In genomic region chr5:39173069-39173468, GRCh38 we compare ENCODE assay signal across 21 cellular contexts. TPM values are rescaled to one million over a fixed set of nuclear protein-coding genes. Genes with fewer than 3 reads are reported as not detected.
DNase-seq lines count a peak whose midpoint lies in the region; ATAC-seq and TF ChIP-seq lines count a peak whose summit lies in the region.
"Had no signal": no experiment of that assay in that cellular context is flagged by ENCODE, and none has a peak within 500 bp of the region (broad histone marks: within the 10 kb centered on the region; RNA-seq: fewer than 3 reads in every experiment).

No MANE protein-coding gene starts in this region.

- no peaks in the 10 kb centered on the region for H3K36me3 ChIP-seq in CD8-positive, alpha-beta T cell (ENCODE audit: insufficient read depth, low read length)
- H3K36me3 ChIP-seq: BLaER1, Peyer's patch had no signal

- H3K4me3 Mint-ChIP-seq in activated T-cell treated with anti-CD3 and anti-CD28 coated beads, Interleukin-2, amount 50 U/mL, for 24 hours, result no peak overlapping the region
- no peak overlapping the region for H3K4me3 Mint-ChIP-seq in activated T-cell treated with anti-CD3 and anti-CD28 coated beads, Interleukin-2, amount 50 U/mL, for 4 hours
- peak overlapping the region; percentile 35 for H3K4me3 Mint-ChIP-seq in CD8-positive, alpha-beta T cell
- H3K4me3 Mint-ChIP-seq in activated T-helper 17 cell treated with anti-CD3 and anti-CD28 coated beads, Interleukin-2, amount 50 U/mL, for 72 hours, result peak overlapping the region; percentile 80
- H3K4me3 Mint-ChIP-seq in natural killer cell, result no peak overlapping the region
- H3K4me3 Mint-ChIP-seq: HFFc6 had no signal

- peaks cover 97% of the 10 kb centered on the region for H3K4me1 Mint-ChIP-seq in activated T-cell treated with anti-CD3 and anti-CD28 coated beads, Interleukin-2, amount 50 U/mL, for 24 hours (ENCODE audit: low read depth)
- H3K4me1 Mint-ChIP-seq in activated T-cell treated with anti-CD3 and anti-CD28 coated beads, Interleukin-2, amount 50 U/mL, for 4 hours (ENCODE audit: low read depth), result peaks cover 90% of the 10 kb centered on the region
- H3K4me1 Mint-ChIP-seq in CD8-positive, alpha-beta T cell (ENCODE audit: low read depth), result peaks cover 92% of the 10 kb centered on the region
- H3K4me1 Mint-ChIP-seq in activated T-helper 17 cell treated with anti-CD3 and anti-CD28 coated beads, Interleukin-2, amount 50 U/mL, for 72 hours, result peaks cover 75% of the 10 kb centered on the region
- H3K4me1 Mint-ChIP-seq in natural killer cell, result peaks cover 81 to 82% of the 10 kb centered on the region in 2 donors

- TF ChIP-seq CTCF in CD8-positive, alpha-beta T cell (IDR thresholded peaks at IDR 0.05), result no peak
- no peak for TF ChIP-seq CTCF in natural killer cell (IDR thresholded peaks at IDR 0.05)

- no peaks in the 10 kb centered on the region for H3K27me3 ChIP-seq in CD8-positive, alpha-beta T cell (ENCODE audit: insufficient read depth, low read length)
- H3K27me3 ChIP-seq: BLaER1, Peyer's patch had no signal

- CTCF ChIA-PET in CD8-positive, alpha-beta T cell (lab: Charles Lee), result interaction anchor here (0.7 to 1.0 kb wide), 2 partner anchors 16 to 45 kb away, joined by 3 read pairs; no protein-coding TSS in a partner anchor

- H3K9me3 ChIP-seq in CD8-positive, alpha-beta T cell (ENCODE audit: low read length), result no peaks in the 10 kb centered on the region
- H3K9me3 ChIP-seq: Peyer's patch had no signal

- no peak overlapping the region for H3K27ac ChIP-seq in CD8-positive, alpha-beta T cell (ENCODE audit: low read depth, low read length)
- H3K27ac ChIP-seq: BLaER1 had no signal

- no peak for ATAC-seq in activated T-cell treated with anti-CD3 and anti-CD28 coated beads, Interleukin-2, amount 50 U/mL, for 4 hours
- ATAC-seq in CD8-positive, alpha-beta T cell, result no peak
- ATAC-seq in activated T-helper 17 cell treated with anti-CD3 and anti-CD28 coated beads, Interleukin-2, amount 50 U/mL, for 72 hours (replicated peaks), result no peak
- ATAC-seq in natural killer cell (no peak), HG02852 (IDR thresholded peaks at IDR 0.05; ENCODE audit: unreplicated experiment) (no peak)
- ATAC-seq: HepG2 had no signal

- H3K36me3 Mint-ChIP-seq in activated T-cell treated with anti-CD3 and anti-CD28 coated beads, Interleukin-2, amount 50 U/mL, for 24 hours (ENCODE audit: low read depth), result peaks cover 47% of the 10 kb centered on the region
- H3K36me3 Mint-ChIP-seq in activated T-cell treated with anti-CD3 and anti-CD28 coated beads, Interleukin-2, amount 50 U/mL, for 4 hours (ENCODE audit: insufficient read depth), result peaks cover 34% of the 10 kb centered on the region
- peaks cover 57% of the 10 kb centered on the region for H3K36me3 Mint-ChIP-seq in CD8-positive, alpha-beta T cell
- H3K36me3 Mint-ChIP-seq in activated T-helper 17 cell treated with anti-CD3 and anti-CD28 coated beads, Interleukin-2, amount 50 U/mL, for 72 hours (ENCODE audit: low read depth), result peaks cover 55% of the 10 kb centered on the region
- H3K36me3 Mint-ChIP-seq in natural killer cell, result peaks cover 8% of the 10 kb centered on the region

- no peak overlapping the region for H3K4me3 ChIP-seq in CD8-positive, alpha-beta T cell (ENCODE audit: low read depth, low read length)
- H3K4me3 ChIP-seq: BLaER1, Peyer's patch had no signal

- H3K27ac Mint-ChIP-seq in activated T-cell treated with anti-CD3 and anti-CD28 coated beads, Interleukin-2, amount 50 U/mL, for 24 hours, result peak overlapping the region; percentile 94
- H3K27ac Mint-ChIP-seq in CD8-positive, alpha-beta T cell, result peak overlapping the region; percentile 96
- H3K27ac Mint-ChIP-seq in activated T-helper 17 cell treated with anti-CD3 and anti-CD28 coated beads, Interleukin-2, amount 50 U/mL, for 72 hours, result peak overlapping the region; percentile 87
- peak overlapping the region; percentile 86 to 87 for H3K27ac Mint-ChIP-seq in natural killer cell
- H3K27ac Mint-ChIP-seq: HFFc6 had no signal

- H3K27me3 Mint-ChIP-seq in activated T-cell treated with anti-CD3 and anti-CD28 coated beads, Interleukin-2, amount 50 U/mL, for 24 hours, result no peaks in the 10 kb centered on the region
- H3K27me3 Mint-ChIP-seq in activated T-cell treated with anti-CD3 and anti-CD28 coated beads, Interleukin-2, amount 50 U/mL, for 4 hours (ENCODE audit: low read depth), result no peaks in the 10 kb centered on the region
- H3K27me3 Mint-ChIP-seq in CD8-positive, alpha-beta T cell (ENCODE audit: low read depth), result no peaks in the 10 kb centered on the region
- no peaks in the 10 kb centered on the region for H3K27me3 Mint-ChIP-seq in activated T-helper 17 cell treated with anti-CD3 and anti-CD28 coated beads, Interleukin-2, amount 50 U/mL, for 72 hours
- no peaks in the 10 kb centered on the region for H3K27me3 Mint-ChIP-seq in natural killer cell (ENCODE audit: low read depth in 2 of 2)

- peaks cover 84% of the 10 kb centered on the region for H3K4me1 ChIP-seq in CD8-positive, alpha-beta T cell (ENCODE audit: insufficient read depth, low read length)
- H3K4me1 ChIP-seq: Peyer's patch had no signal

- no peak for DNase-seq in activated T-cell treated with anti-CD3 and anti-CD28 coated beads, Interleukin-2, amount 50 U/mL, for 24 hours
- DNase-seq in activated T-cell treated with anti-CD3 and anti-CD28 coated beads, Interleukin-2, amount 50 U/mL, for 4 hours, result no peak
- DNase-seq in CD8-positive, alpha-beta T cell, result no peak
- DNase-seq in natural killer cell (no peak), occipital lobe (lab: John Stamatoyannopoulos, UW) (no peak)
- DNase-seq: DMS79 treated with DMSO at 0.1 percent for 48 hours, H7, HFFc6, KBM-7, NCI-H1105, NCI-H2081, NCI-H2171 treated with DMSO at 0.1 percent for 48 hours, NCI-H446, NCI-H526 treated with DMSO at 0.1 percent for 48 hours, Peyer's patch had no signal

- POLR2A ChIA-PET in CD8-positive, alpha-beta T cell (lab: Charles Lee), result interaction anchor here (1.4 kb wide), 1 partner anchor 9 kb away, joined by 4 read pairs; no protein-coding TSS in a partner anchor

- H3K9me3 Mint-ChIP-seq in activated T-cell treated with anti-CD3 and anti-CD28 coated beads, Interleukin-2, amount 50 U/mL, for 24 hours, result peaks cover 14% of the 10 kb centered on the region
- H3K9me3 Mint-ChIP-seq in activated T-cell treated with anti-CD3 and anti-CD28 coated beads, Interleukin-2, amount 50 U/mL, for 4 hours, result peaks cover 8% of the 10 kb centered on the region
- H3K9me3 Mint-ChIP-seq in CD8-positive, alpha-beta T cell, result peaks cover 5% of the 10 kb centered on the region
- H3K9me3 Mint-ChIP-seq in activated T-helper 17 cell treated with anti-CD3 and anti-CD28 coated beads, Interleukin-2, amount 50 U/mL, for 72 hours, result peaks cover 8% of the 10 kb centered on the region
- H3K9me3 Mint-ChIP-seq in natural killer cell, result no peaks in the 10 kb centered on the region

- intact Hi-C loops in CD8-positive, alpha-beta T cell (cut with DNase I, micrococcal nuclease), result loop anchor here in 1 of 2 experiments (10.0 kb wide), 1 partner anchor 1512 kb away; no protein-coding TSS in a partner anchor
- intact Hi-C loops in natural killer cell (cut with micrococcal nuclease), result no loop called here

RNA-seq across cellular contexts. Expression of gene FYB1, which starts 46.3 kb away (rescaled TPM):
- 10 to 100 TPM; 33.4 to 39.0 (median 37.9) TPM for total RNA-seq in activated T-cell treated with anti-CD3 and anti-CD28 coated beads, Interleukin-2, amount 50 U/mL, for 4 hours
- 100 to 1,000 TPM; 250 to 257 TPM for total RNA-seq in CD8-positive, alpha-beta T cell
- 100 to 1,000 TPM in 1 of 2 donors, 10 to 100 TPM in 1; 95.7 to 153 TPM for total RNA-seq in activated T-helper 17 cell treated with anti-CD3 and anti-CD28 coated beads, Interleukin-2, amount 50 U/mL, for 72 hours
- total RNA-seq in natural killer cell, result 100 to 1,000 TPM; 277 to 340 (median 295) TPM
- total RNA-seq in occipital lobe, result 1.4 TPM
- total RNA-seq: A673, G401, H7, HepG2 had no signal

Comparison
In these comparisons a context has a peak if more than half of its experiments do, and no peak if none do; other contexts are left out.
1. H3K4me3 Mint-ChIP-seq: peak in CD8-positive, alpha-beta T cell (single experiment) and activated T-helper 17 cell treated with anti-CD3 and anti-CD28 coated beads, Interleukin-2, amount 50 U/mL, for 72 hours (single experiment); none in activated T-cell treated with anti-CD3 and anti-CD28 coated beads, Interleukin-2, amount 50 U/mL, for 24 hours (single experiment), activated T-cell treated with anti-CD3 and anti-CD28 coated beads, Interleukin-2, amount 50 U/mL, for 4 hours (single experiment) and natural killer cell (single experiment).
2. RNA of gene FYB1, which starts 46.3 kb away (total RNA-seq): 277 to 340 TPM in natural killer cell, 250 to 257 TPM in CD8-positive, alpha-beta T cell, 95.7 to 153 TPM in activated T-helper 17 cell treated with anti-CD3 and anti-CD28 coated beads, Interleukin-2, amount 50 U/mL, for 72 hours and 33.4 to 39.0 TPM in activated T-cell treated with anti-CD3 and anti-CD28 coated beads, Interleukin-2, amount 50 U/mL, for 4 hours; 1.4 TPM in occipital lobe (single experiment); every median in the first group is over 10 times any median in the second.
3. Peak in every context shown above with its lines, with median percentiles within 50 percentile points of each other: H3K27ac Mint-ChIP-seq.